Comparison of ENCODE assay signal across 8 cellular contexts in genomic region chr6:85669735-85670194, GRCh38. TPM values are rescaled to one million over a fixed set of nuclear protein-coding genes. Genes with fewer than 3 reads are reported as not detected.
A peak's percentile ranks its signal among the peaks of the same experiment; 100 is the strongest.
DNase-seq lines count a peak whose midpoint lies in the region; ATAC-seq, FAIRE-seq and TF ChIP-seq lines count a peak whose summit lies in the region.

No MANE protein-coding gene starts in this region.

- TF ChIP-seq POLR2A in H54 (IDR thresholded peaks at IDR 0.05; ENCODE audit: low read depth, low read length): no peak

- intact Hi-C loops in activated CD8-positive, alpha-beta T cell treated with anti-CD3 and anti-CD28 coated beads for 36 hours (cut with micrococcal nuclease): loop anchor here (10.0 kb wide), 2 partner anchors 45 to 205 kb away; no protein-coding TSS in a partner anchor
- intact Hi-C loops in dorsolateral prefrontal cortex (cut with DNase I): no loop called here

- H3K4me3 Mint-ChIP-seq in activated CD8-positive, alpha-beta T cell treated with anti-CD3 and anti-CD28 coated beads for 36 hours: peak overlapping the region; percentile 64

- H3K4me3 ChIP-seq in dorsolateral prefrontal cortex: no peak overlapping the region

- CTCF ChIA-PET in activated CD8-positive, alpha-beta T cell treated with anti-CD3 and anti-CD28 coated beads for 36 hours (lab: Charles Lee): interaction anchor here (1.4 to 2.1 kb wide), 4 partner anchors 9 to 219 kb away, joined by 4 to 7 read pairs (median 6); no protein-coding TSS in a partner anchor

- no peaks in the 10 kb centered on the region for H3K9me3 Mint-ChIP-seq in activated CD8-positive, alpha-beta T cell treated with anti-CD3 and anti-CD28 coated beads for 36 hours

- H3K27ac ChIP-seq in dorsolateral prefrontal cortex: peak overlapping the region in 1 of 59 donors; percentile 35

- H3K27me3 ChIP-seq in dorsolateral prefrontal cortex: no peaks in the 10 kb centered on the region

- no peak for TF ChIP-seq CTCF in activated CD8-positive, alpha-beta T cell treated with anti-CD3 and anti-CD28 coated beads for 36 hours (IDR thresholded peaks at IDR 0.05)
- TF ChIP-seq CTCF in dorsolateral prefrontal cortex (IDR thresholded peaks at IDR 0.05 in 54 of 56, conservative IDR thresholded peaks at IDR 0.05 in 2 of 56; ENCODE audit: low read depth in 1 of 56, partially characterized antibody in 56 of 56): no peak

- peak overlapping the region; percentile 91 for H3K27ac Mint-ChIP-seq in activated CD8-positive, alpha-beta T cell treated with anti-CD3 and anti-CD28 coated beads for 36 hours

- no peaks in the 10 kb centered on the region for H3K27me3 Mint-ChIP-seq in activated CD8-positive, alpha-beta T cell treated with anti-CD3 and anti-CD28 coated beads for 36 hours

- peak; percentile 97 for FAIRE-seq in H54 (lab: Jason Lieb, UNC)

- peaks cover 30% of the 10 kb centered on the region for H3K36me3 Mint-ChIP-seq in activated CD8-positive, alpha-beta T cell treated with anti-CD3 and anti-CD28 coated beads for 36 hours (ENCODE audit: low read depth)

- peak; percentile 95 for ATAC-seq in GM18502 (IDR thresholded peaks at IDR 0.05; ENCODE audit: poor library complexity, unreplicated experiment)
- peak; percentile 85 for ATAC-seq in activated CD8-positive, alpha-beta T cell treated with anti-CD3 and anti-CD28 coated beads for 36 hours

- peaks cover 62% of the 10 kb centered on the region for H3K4me1 Mint-ChIP-seq in activated CD8-positive, alpha-beta T cell treated with anti-CD3 and anti-CD28 coated beads for 36 hours (ENCODE audit: low read depth)

- peak; percentile 27 for DNase-seq in H54 (ENCODE audit: insufficient read length, low spot score)
- peak; percentile 79 to 84 for DNase-seq in Kasumi-1 (lab: John Stamatoyannopoulos, UW)
- DNase-seq in activated CD8-positive, alpha-beta T cell treated with anti-CD3 and anti-CD28 coated beads for 36 hours: peak; percentile 69
- peak; percentile 12 for DNase-seq in hepatic stellate cell (ENCODE audit: low spot score)
- DNase-seq in dorsolateral prefrontal cortex: no peak
- no peak for DNase-seq in mesenteric fat pad (ENCODE audit: low spot score)
- DNase-seq in GF-D8 (lab: John Stamatoyannopoulos, UW): no peak

- POLR2A ChIA-PET in activated CD8-positive, alpha-beta T cell treated with anti-CD3 and anti-CD28 coated beads for 36 hours (lab: Charles Lee): interaction anchor here (0.6 to 10.8 kb wide), 10 partner anchors 9 to 1521 kb away, joined by 3 to 913 read pairs (median 4); partner anchors contain the start of genes SNX14 and SYNCRIP

RNA-seq across cellular contexts. Expression of gene SYNCRIP, which starts 27.1 kb away (rescaled TPM):
- total RNA-seq in activated CD8-positive, alpha-beta T cell treated with anti-CD3 and anti-CD28 coated beads for 36 hours: 100 to 1,000 TPM; 167 to 179 TPM
- total RNA-seq in dorsolateral prefrontal cortex (10 to 100 TPM; 36.9 to 66.3 (median 53.8) TPM), mesenteric fat pad (98.4 TPM)

Comparison
In these comparisons a context has a peak if more than half of its experiments do, and no peak if none do; other contexts are left out.
1. DNase-seq: peak in H54 (single experiment), Kasumi-1 (2 of 2), activated CD8-positive, alpha-beta T cell treated with anti-CD3 and anti-CD28 coated beads for 36 hours (single experiment) and hepatic stellate cell (single experiment); none in dorsolateral prefrontal cortex (0 of 10), mesenteric fat pad (single experiment) and GF-D8 (single experiment).